Comparison of ENCODE assay signal across 19 cellular contexts in genomic region chr16:56910114-56910511, GRCh38. TPM values are rescaled to one million over a fixed set of nuclear protein-coding genes. Genes with fewer than 3 reads are reported as not detected.
DNase-seq lines count a peak whose midpoint lies in the region; ATAC-seq and TF ChIP-seq lines count a peak whose summit lies in the region.
"Had no signal": no experiment of that assay in that cellular context is flagged by ENCODE, and none has a peak within 500 bp of the region (broad histone marks: within the 10 kb centered on the region; RNA-seq: fewer than 3 reads in every experiment).

No MANE protein-coding gene starts in this region.

- DNase-seq in breast epithelium (ENCODE audit: low spot score in 2 of 2) = no peak
- no peak for DNase-seq in MCF 10A (ENCODE audit: unreplicated experiment)
- no peak for DNase-seq in RWPE2 (ENCODE audit: low spot score)
- DNase-seq in memory B cell (ENCODE audit: low spot score in 2 of 2) = no peak
- no peak for DNase-seq in stomach
- no peak for DNase-seq in testis
- no peak for DNase-seq in A172 (ENCODE audit: low spot score)
- DNase-seq in NCI-H1930 (lab: John Stamatoyannopoulos, UW) = no peak
- DNase-seq: activated CD8-positive, alpha-beta memory T cell treated with anti-CD3 and anti-CD28 coated beads, Interleukin-2, amount 50 U/mL, for 48 hours; NCI-H345 had no signal

- H3K4me3 Mint-ChIP-seq in MCF 10A (ENCODE audit: unreplicated experiment) (no peak overlapping the region), memory B cell (peak overlapping the region; percentile 11)
- H3K4me3 Mint-ChIP-seq: T-cell, WTC11 had no signal

- BruUV-seq in MCF 10A (replicated peaks; lab: Mats Ljungman, UMichigan) = no TSS peak

- POLR2A ChIA-PET in MCF 10A (lab: Yijun Ruan, JAX) = interaction anchor here (1.1 to 1.5 kb wide), 2 partner anchors 21 to 23 kb away, joined by 3 to 7 read pairs; no protein-coding TSS in a partner anchor

- H3K4me1 Mint-ChIP-seq in MCF 10A (ENCODE audit: insufficient read depth, unreplicated experiment) (peaks cover 6% of the 10 kb centered on the region), memory B cell (peaks cover 51% of the 10 kb centered on the region)

- H3K4me3 ChIP-seq in breast epithelium (no peak overlapping the region), RWPE2 (ENCODE audit: severe bottlenecking) (no peak overlapping the region), stomach (no peak overlapping the region), testis (no peak overlapping the region)
- H3K4me3 ChIP-seq: coronary artery, GM12878, left lung, skin epidermis, thoracic aorta had no signal

- no peaks in the 10 kb centered on the region for H3K27me3 ChIP-seq in breast epithelium
- no peaks in the 10 kb centered on the region for H3K27me3 ChIP-seq in RWPE2 (ENCODE audit: insufficient read depth, poor library complexity, severe bottlenecking)
- H3K27me3 ChIP-seq in stomach = no peaks in the 10 kb centered on the region
- H3K27me3 ChIP-seq in testis = no peaks in the 10 kb centered on the region
- H3K27me3 ChIP-seq: left lung had no signal

- intact Hi-C loops in breast epithelium (cut with DNase I; ENCODE audit: low total_unique reads) = no loop called here
- intact Hi-C loops in MCF 10A (cut with micrococcal nuclease) = no loop called here
- intact Hi-C loops in stomach (cut with DNase I; ENCODE audit: low total_unique reads) = no loop called here
- intact Hi-C loops in testis (cut with DNase I; ENCODE audit: low total_unique reads) = no loop called here

- H3K27me3 Mint-ChIP-seq in MCF 10A (ENCODE audit: insufficient read depth, unreplicated experiment) (no peaks in the 10 kb centered on the region), memory B cell (no peaks in the 10 kb centered on the region)

- TF ChIP-seq EP300 in stomach (IDR thresholded peaks at IDR 0.05) = no peak

- 76 to 91% (median 83%) methylated on average over 5 of the region's 5 CpGs for WGBS in stomach, 5 donors
- 91 to 99% methylated on average over 5 of the region's 5 CpGs for WGBS in testis, 2 donors

- H3K27ac ChIP-seq in breast epithelium (peak overlapping the region; percentile 38 to 49), RWPE2 (ENCODE audit: poor library complexity, severe bottlenecking) (peak overlapping the region; percentile 91), stomach (peak overlapping the region in 4 of 5 donors; percentile 67 to 75 (median 72)), testis (no peak overlapping the region)
- H3K27ac ChIP-seq: thoracic aorta had no signal

- ATAC-seq in RWPE2 (ENCODE audit: low read depth) (no peak), memory B cell (ENCODE audit: low read depth) (no peak)
- ATAC-seq: T-cell, WTC11 had no signal

- H3K9me3 ChIP-seq in breast epithelium (no peaks in the 10 kb centered on the region), RWPE2 (ENCODE audit: severe bottlenecking) (no peaks in the 10 kb centered on the region), stomach (no peaks in the 10 kb centered on the region), testis (no peaks in the 10 kb centered on the region)
- H3K9me3 ChIP-seq: left lung, thoracic aorta had no signal

- H3K36me3 Mint-ChIP-seq in MCF 10A (ENCODE audit: insufficient read depth, unreplicated experiment) (no peaks in the 10 kb centered on the region), memory B cell (peaks cover 3% of the 10 kb centered on the region)
- H3K36me3 Mint-ChIP-seq: T-cell had no signal

- H3K4me1 ChIP-seq in breast epithelium (peaks cover 0 to under 1% of the 10 kb centered on the region in 2 donors), RWPE2 (ENCODE audit: insufficient read depth, poor library complexity, severe bottlenecking) (peaks cover 38% of the 10 kb centered on the region), stomach (peaks cover 22 to 67% (median 54%) of the 10 kb centered on the region in 4 donors), testis (peaks cover 5% of the 10 kb centered on the region)

- no peaks in the 10 kb centered on the region for H3K9me3 Mint-ChIP-seq in MCF 10A (ENCODE audit: unreplicated experiment)
- H3K9me3 Mint-ChIP-seq in memory B cell = peaks cover 6% of the 10 kb centered on the region

- TF ChIP-seq CTCF in breast epithelium (IDR thresholded peaks at IDR 0.05) = no peak
- no peak for TF ChIP-seq CTCF in MCF 10A (IDR thresholded peaks at IDR 0.05; ENCODE audit: unreplicated experiment)
- TF ChIP-seq CTCF in RWPE2 (IDR thresholded peaks at IDR 0.05; ENCODE audit: poor library complexity, severe bottlenecking) = no peak
- no peak for TF ChIP-seq CTCF in stomach (IDR thresholded peaks at IDR 0.05)
- TF ChIP-seq CTCF in testis (IDR thresholded peaks at IDR 0.05) = no peak

- H3K27ac Mint-ChIP-seq in MCF 10A (ENCODE audit: low read depth, unreplicated experiment) (no peak overlapping the region), memory B cell (peak overlapping the region; percentile 99)
- H3K27ac Mint-ChIP-seq: T-cell, WTC11 had no signal

- CTCF ChIA-PET in MCF 10A (lab: Yijun Ruan, JAX) = interaction anchor here (0.6 kb wide), 2 partner anchors 95 to 780 kb away, joined by 3 to 4 read pairs; no protein-coding TSS in a partner anchor

- H3K36me3 ChIP-seq in breast epithelium (no peaks in the 10 kb centered on the region), RWPE2 (ENCODE audit: low read depth) (no peaks in the 10 kb centered on the region), stomach (no peaks in the 10 kb centered on the region), testis (ENCODE audit: low read depth, missing control alignments) (no peaks in the 10 kb centered on the region)
- H3K36me3 ChIP-seq: left lung, thoracic aorta had no signal

- no peak for TF ChIP-seq POLR2A in breast epithelium (IDR thresholded peaks at IDR 0.05)
- no peak for TF ChIP-seq POLR2A in stomach (IDR thresholded peaks at IDR 0.05)
- TF ChIP-seq POLR2A in testis (IDR thresholded peaks at IDR 0.05) = no peak

RNA-seq across cellular contexts. Expression of gene HERPUD1, which starts 21.8 kb away (rescaled TPM):
- total RNA-seq in breast epithelium (100 to 1,000 TPM; 123 to 162 (median 149) TPM), MCF 10A (2022) (201 and 242 TPM in 2 replicates), stomach (100 to 1,000 TPM in 3 of 5 donors, 10 to 100 TPM in 1, 1 to 10 TPM in 1; 2.6 to 329 (median 190) TPM), testis (10 to 100 TPM; 68.0 to 90.8 TPM)
- polyA plus RNA-seq in stomach (10 to 100 TPM; 40.4 to 63.7 (median 57.9) TPM), testis (ENCODE audit: insufficient read depth, low read depth, low replicate concordance) (88.9 TPM)
- 35.0 and 55.6 TPM in 2 replicates for total RNA-seq in A172 (2014; rRNA removed; shearing (Covaris generic))

RNA-seq across cellular contexts. Expression of gene SLC12A3, which starts 45.1 kb away (rescaled TPM):
- total RNA-seq in breast epithelium = not detected
- total RNA-seq in MCF 10A (2022) = not detected in 2 replicates
- total RNA-seq in stomach = not detected
- polyA plus RNA-seq in stomach = under 1 TPM in 2 of 3 donors, not detected in 1; 0.10 to 0.12 TPM
- total RNA-seq in testis = 1 to 10 TPM in 1 of 2 donors, under 1 TPM in 1; 0.16 to 1.1 TPM
- polyA plus RNA-seq in testis (ENCODE audit: insufficient read depth, low read depth, low replicate concordance) = 0.16 TPM
- not detected in 2 replicates for total RNA-seq in A172 (2014; rRNA removed; shearing (Covaris generic))
- total RNA-seq: Daoy, left lung, thoracic aorta, WTC11 had no signal

RNA-seq across cellular contexts. Expression of gene CETP, which starts 51.6 kb away (rescaled TPM):
- under 1 TPM; 0.44 to 0.80 (median 0.66) TPM for total RNA-seq in breast epithelium
- not detected in 2 replicates for total RNA-seq in MCF 10A (2022)
- 1 to 10 TPM in 1 of 5 donors, not detected in 4; 2.9 TPM for total RNA-seq in stomach
- polyA plus RNA-seq in stomach = under 1 TPM; 0.18 to 0.46 (median 0.19) TPM
- total RNA-seq in testis = under 1 TPM; 0.24 to 0.50 TPM
- 0.69 TPM for polyA plus RNA-seq in testis (ENCODE audit: insufficient read depth, low read depth, low replicate concordance)
- total RNA-seq in A172 (2014; rRNA removed; shearing (Covaris generic)) = not detected in 2 replicates
- total RNA-seq: Daoy, thoracic aorta, WTC11 had no signal
- polyA plus RNA-seq: neural cell had no signal

Comparison
In these comparisons a context has a peak if more than half of its experiments do, and no peak if none do; other contexts are left out.
1. H3K27ac ChIP-seq: peak in breast epithelium (2 of 2), RWPE2 (single experiment) and stomach (4 of 5); none in testis (0 of 2).